ENCODE assay signal across 23 cellular contexts in the genomic region with DNA sequence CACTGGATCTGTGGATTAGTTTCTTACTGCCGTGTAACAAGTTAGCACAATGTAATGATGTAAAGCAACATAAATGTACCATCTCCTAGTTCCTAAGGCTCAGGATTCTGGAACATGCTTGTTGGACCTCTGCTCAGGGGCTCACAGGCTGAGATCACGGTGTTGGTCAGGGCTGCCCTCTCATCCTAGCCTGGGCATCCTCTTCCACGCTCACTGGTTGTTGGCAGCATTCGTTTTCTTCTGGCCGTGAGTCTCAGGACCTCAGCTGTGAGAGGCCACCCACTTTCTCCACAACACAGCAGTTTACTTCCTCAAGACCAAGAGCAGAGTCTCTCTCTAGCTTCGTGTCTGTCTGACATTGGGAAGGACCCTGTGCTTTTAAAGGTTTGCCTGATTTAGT. TPM values are rescaled to one million over a fixed set of nuclear protein-coding genes. Genes with fewer than 3 reads are reported as not detected.
"Had no signal": no experiment of that assay in that cellular context is flagged by ENCODE, and none has a peak within 500 bp of the region (broad histone marks: within the 10 kb centered on the region; RNA-seq: fewer than 3 reads in every experiment).

No MANE protein-coding gene starts in this region.

- H3K4me1 ChIP-seq: SJSA1 had no signal

- ATAC-seq: HepG2 had no signal

- DNase-seq: IMR-90, Karpas-422, KG1, MG63, NCI-H1092 treated with DMSO at 0.1 percent for 48 hours, NCI-H1436, NCI-H187, NCI-H2029, NCI-H2081 treated with DMSO at 0.1 percent for 48 hours, NCI-H2171, NCI-H226, NCI-H446, NCI-H510A, NCI-H524 treated with DMSO at 0.1 percent for 48 hours, NCI-H69, NCI-H774, Right ventricle myocardium superior, RPMI8226, SIG-M5 had no signal

- H3K27me3 ChIP-seq: SJSA1 had no signal

- H3K27ac ChIP-seq: SJSA1, SK-N-MC had no signal

- H3K4me3 ChIP-seq: MG63, SJSA1, SK-N-MC had no signal

- H3K36me3 ChIP-seq: MG63, SJSA1 had no signal

RNA-seq across cellular contexts. Expression of gene RASGEF1C, which starts 17.3 kb away (rescaled TPM):
- total RNA-seq: HepG2, HT1080, IMR-90, SJSA1 had no signal
- polyA plus RNA-seq: HepG2, IMR-90 had no signal
